ENCODE assay signal across 8 cellular contexts in genomic region chr2:234952270-234953115, GRCh38. TPM values are rescaled to one million over a fixed set of nuclear protein-coding genes. Genes with fewer than 3 reads are reported as not detected.
DNase-seq lines count a peak whose midpoint lies in the region; ATAC-seq lines count a peak whose summit lies in the region.

No MANE protein-coding gene starts in this region.

- H3K27ac ChIP-seq in angular gyrus (ENCODE audit: low read depth, low read length) (peak overlapping the region; percentile 83), iPS-18a (ENCODE audit: low read length) (no peak overlapping the region)

- H3K27me3 ChIP-seq in iPS-18a (ENCODE audit: control insufficient read depth, insufficient read depth, low read length) = peaks cover 40% of the 10 kb centered on the region
- no peaks in the 10 kb centered on the region for H3K27me3 ChIP-seq in skeletal muscle satellite cell (ENCODE audit: control insufficient read depth, insufficient read depth, low read length)

- no peaks in the 10 kb centered on the region for H3K36me3 Mint-ChIP-seq in activated naive CD4-positive, alpha-beta T cell treated with anti-CD3 and anti-CD28 coated beads, Interleukin-2, amount 50 U/mL, for 24 hours

- H3K27me3 Mint-ChIP-seq in activated naive CD4-positive, alpha-beta T cell treated with anti-CD3 and anti-CD28 coated beads, Interleukin-2, amount 50 U/mL, for 24 hours = peaks cover 49% of the 10 kb centered on the region

- H3K4me1 ChIP-seq in iPS-18a (ENCODE audit: control insufficient read depth, low read depth, low read length) (peaks cover 33% of the 10 kb centered on the region), skeletal muscle satellite cell (ENCODE audit: control insufficient read depth, insufficient read depth, low read length) (peaks cover 66% of the 10 kb centered on the region)

- H3K4me3 Mint-ChIP-seq in activated naive CD4-positive, alpha-beta T cell treated with anti-CD3 and anti-CD28 coated beads, Interleukin-2, amount 50 U/mL, for 24 hours = peak overlapping the region; percentile 65

- no peaks in the 10 kb centered on the region for H3K36me3 ChIP-seq in iPS-18a (ENCODE audit: control insufficient read depth, low read depth, low read length)
- peaks cover 26% of the 10 kb centered on the region for H3K36me3 ChIP-seq in skeletal muscle satellite cell (ENCODE audit: insufficient read depth, low read length)

- DNase-seq in activated naive CD4-positive, alpha-beta T cell treated with Interleukin-2 at 50 U/mL for 16 hours = no peak
- DNase-seq in epidermal melanocyte (ENCODE audit: insufficient read length, low spot score) (no peak), DMS153 (lab: John Stamatoyannopoulos, UW) (no peak)

- H3K4me1 Mint-ChIP-seq in activated naive CD4-positive, alpha-beta T cell treated with anti-CD3 and anti-CD28 coated beads, Interleukin-2, amount 50 U/mL, for 24 hours = peaks cover 12% of the 10 kb centered on the region

- no peak for ATAC-seq in GM21367 (IDR thresholded peaks at IDR 0.05; ENCODE audit: unreplicated experiment)

- H3K27ac Mint-ChIP-seq in activated naive CD4-positive, alpha-beta T cell treated with anti-CD3 and anti-CD28 coated beads, Interleukin-2, amount 50 U/mL, for 24 hours = no peak overlapping the region

- no peaks in the 10 kb centered on the region for H3K9me3 ChIP-seq in iPS-18a (ENCODE audit: control insufficient read depth, low read depth, low read length)
- no peaks in the 10 kb centered on the region for H3K9me3 ChIP-seq in skeletal muscle satellite cell (replicated peaks; ENCODE audit: low read length)

- peak overlapping the region; percentile 80 for H3K4me2 ChIP-seq in skeletal muscle satellite cell (ENCODE audit: low read length)

- peak overlapping the region; percentile 79 for H3K4me3 ChIP-seq in iPS-18a (ENCODE audit: low read length)
- H3K4me3 ChIP-seq in skeletal muscle satellite cell (ENCODE audit: low read length) = peak overlapping the region; percentile 71

- H3K9me3 Mint-ChIP-seq in activated naive CD4-positive, alpha-beta T cell treated with anti-CD3 and anti-CD28 coated beads, Interleukin-2, amount 50 U/mL, for 24 hours = no peaks in the 10 kb centered on the region

- H3K9ac ChIP-seq in iPS-18a (ENCODE audit: low read length) = peak overlapping the region; percentile 59
- peak overlapping the region; percentile 99 for H3K9ac ChIP-seq in skeletal muscle satellite cell (ENCODE audit: low read depth, low read length)

RNA-seq across cellular contexts. Expression of gene SH3BP4, which starts 0.7 kb away (rescaled TPM):
- total RNA-seq in skeletal muscle satellite cell (2012; rRNA removed) = 28.9 and 35.2 TPM in 2 replicates
